Comparison of ENCODE assay signal across 1 cellular context in genomic region chr22:31901388-31902137, GRCh38.
TF ChIP-seq lines count a peak whose summit lies in the region.

No MANE protein-coding gene starts in this region.

TF ChIP-seq in WTC11, 78 proteins besides CTCF, POLR2A, EP300 and RAD21 (continued from another document):
- TF ChIP-seq USF2 (CRISPR knock-in tag; IDR thresholded peaks at IDR 0.05) = no peak
TF ChIP-seq in WTC11: peak in this region for 0.
